Comparison of ENCODE assay signal across 2 cellular contexts in genomic region chr4:170025523-170026252, GRCh38.
TF ChIP-seq lines count a peak whose summit lies in the region.

No MANE protein-coding gene starts in this region.

TF ChIP-seq in SK-N-SH, 30 proteins besides CTCF, POLR2A, EP300 and RAD21 (continued from another document):
- TF ChIP-seq USF2 (IDR thresholded peaks at IDR 0.05; ENCODE audit: borderline replicate concordance, low read depth, low read length) = no peak
- TF ChIP-seq GABPA (IDR thresholded peaks at IDR 0.05; ENCODE audit: low read depth) = no peak
- no peak for TF ChIP-seq FOXJ3 (CRISPR knock-in tag; IDR thresholded peaks at IDR 0.05)

TF ChIP-seq in SK-N-SH treated with all-trans-retinoic acid at 6 μM for 48 hours, 23 proteins besides CTCF, POLR2A, EP300 and RAD21 (continued from another document):
- no peak for TF ChIP-seq ZFP30 (CRISPR knock-in tag; IDR thresholded peaks at IDR 0.05)
- no peak for TF ChIP-seq PATZ1 (CRISPR knock-in tag; IDR thresholded peaks at IDR 0.05; ENCODE audit: borderline replicate concordance)
- no peak for TF ChIP-seq CSDC2 (CRISPR knock-in tag; IDR thresholded peaks at IDR 0.05)
- TF ChIP-seq ZFP3 (CRISPR knock-in tag; IDR thresholded peaks at IDR 0.05) = no peak
